20 cellular contexts compared by ENCODE assay signal in the genomic region with DNA sequence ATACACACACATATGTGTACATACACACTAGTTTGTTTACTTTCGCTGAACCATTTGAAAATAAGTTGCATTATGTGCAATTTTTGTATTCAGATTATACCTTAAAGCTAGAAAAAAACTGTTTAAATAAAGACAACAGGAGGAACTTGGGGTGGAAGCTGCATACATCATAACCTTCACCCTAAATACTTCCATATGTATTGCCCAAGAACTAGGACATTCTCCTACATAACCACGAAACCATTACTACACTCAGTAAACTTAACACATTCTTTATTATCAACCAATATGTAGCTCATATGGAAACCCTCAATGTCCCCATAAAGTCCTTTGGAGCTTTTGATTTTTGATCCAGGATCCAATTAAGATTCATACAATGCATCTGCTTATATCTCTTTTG.
"Had no signal": no experiment of that assay in that cellular context is flagged by ENCODE, and none has a peak within 500 bp of the region (broad histone marks: within the 10 kb centered on the region; RNA-seq: fewer than 3 reads in every experiment).

No MANE protein-coding gene starts in this region.

- H3K4me3 ChIP-seq: gastroesophageal sphincter, left ventricle myocardium inferior, lower lobe of right lung, neural progenitor cell, pancreas, smooth muscle cell had no signal

- H3K9me3 Mint-ChIP-seq: immature natural killer cell; memory B cell; mesothelial cell of epicardium; natural killer cell treated with Interleukin-12 subunit alpha and Interleukin-12 subunit beta and Interleukin-15 and Interleukin-18, amount 100 ng/mL, for 72 hours had no signal

- H3K4me3 Mint-ChIP-seq: immature natural killer cell; memory B cell; mesothelial cell of epicardium; natural killer cell treated with Interleukin-12 subunit alpha and Interleukin-12 subunit beta and Interleukin-15 and Interleukin-18, amount 100 ng/mL, for 72 hours; neural progenitor cell had no signal

- H3K4me1 Mint-ChIP-seq: immature natural killer cell, memory B cell, mesothelial cell of epicardium, neural progenitor cell had no signal

- H3K27me3 Mint-ChIP-seq: progenitor cell of endocrine pancreas had no signal

- ATAC-seq: esophagus mucosa; gastroesophageal sphincter; left cardiac atrium; lower lobe of right lung; natural killer cell treated with Interleukin-12 subunit alpha and Interleukin-12 subunit beta and Interleukin-15 and Interleukin-18, amount 100 ng/mL, for 72 hours; pancreas; right cardiac atrium had no signal

- H3K36me3 Mint-ChIP-seq: memory B cell; natural killer cell treated with Interleukin-12 subunit alpha and Interleukin-12 subunit beta and Interleukin-15 and Interleukin-18, amount 100 ng/mL, for 72 hours had no signal

- DNase-seq: effector memory CD4-positive, alpha-beta T cell; immature natural killer cell; kidney; left cardiac atrium; left ventricle myocardium inferior; lower lobe of right lung; nucleus accumbens; pancreas; right cardiac atrium; stimulated activated CD4-positive, alpha-beta T cell treated with anti-CD3 and anti-CD28 coated beads, Interleukin-2, amount 100 ng/mL, for 48 hours; stimulated activated naive CD4-positive, alpha-beta T cell treated with Interleukin-2 at 50 U/mL for 16 hours; trophoblast cell had no signal

- H3K27ac Mint-ChIP-seq: immature natural killer cell; memory B cell; mesothelial cell of epicardium; natural killer cell treated with Interleukin-12 subunit alpha and Interleukin-12 subunit beta and Interleukin-15 and Interleukin-18, amount 100 ng/mL, for 72 hours; neural progenitor cell; progenitor cell of endocrine pancreas had no signal
